18 cellular contexts compared by ENCODE assay signal in the genomic region with DNA sequence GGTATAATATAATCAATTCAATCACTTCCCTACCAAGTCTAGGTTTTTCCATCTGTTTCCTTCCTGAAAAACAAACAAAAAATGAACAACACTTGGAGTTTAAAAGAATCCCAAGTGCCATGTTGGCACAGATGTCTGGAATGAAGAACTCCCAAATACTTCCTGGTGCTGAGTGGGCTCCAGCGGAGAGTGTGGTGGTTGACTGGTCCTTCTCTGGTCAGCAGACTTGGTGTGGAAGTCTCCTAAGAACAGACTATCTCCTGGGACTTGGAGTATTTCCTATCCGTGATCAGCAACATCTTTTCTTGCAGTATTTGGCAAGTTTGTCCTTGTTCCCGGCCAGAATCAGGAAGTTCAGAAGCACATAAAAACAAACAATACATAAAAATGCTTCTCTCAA.
DNase-seq lines count a peak whose midpoint lies in the region; ATAC-seq and TF ChIP-seq lines count a peak whose summit lies in the region.
"Had no signal": no experiment of that assay in that cellular context is flagged by ENCODE, and none has a peak within 500 bp of the region (broad histone marks: within the 10 kb centered on the region; RNA-seq: fewer than 3 reads in every experiment).

No MANE protein-coding gene starts in this region.

- no peaks in the 10 kb centered on the region for H4K20me1 ChIP-seq in hepatocyte (ENCODE audit: insufficient read depth, poor library complexity, severe bottlenecking)

- H3K27ac ChIP-seq in adrenal gland (peak overlapping the region in 3 of 5 donors; percentile 19 to 79 (median 35)), heart left ventricle (peak overlapping the region; percentile 26 to 76 (median 63)), ovary (peak overlapping the region in 1 of 2 donors; percentile 26), upper lobe of right lung (peak overlapping the region; percentile 7), hepatocyte (no peak overlapping the region)
- H3K27ac ChIP-seq: SJCRH30 had no signal

- no peaks in the 10 kb centered on the region for H3K9me2 ChIP-seq in hepatocyte (replicated peaks; ENCODE audit: insufficient read depth)

- intact Hi-C loops in adrenal gland (cut with DNase I) (no loop called here), heart left ventricle (cut with DNase I) (no loop called here), ovary (cut with DNase I) (no loop called here), upper lobe of right lung (cut with DNase I) (no loop called here)

- H3K4me3 ChIP-seq in adrenal gland (no peak overlapping the region), heart left ventricle (no peak overlapping the region), ovary (no peak overlapping the region), upper lobe of right lung (no peak overlapping the region), hepatocyte (no peak overlapping the region)
- H3K4me3 ChIP-seq: SJCRH30, stomach had no signal

- H3K36me3 ChIP-seq in adrenal gland (replicated peaks in 1 of 2) = no peaks in the 10 kb centered on the region
- H3K36me3 ChIP-seq in heart left ventricle = no peaks in the 10 kb centered on the region
- no peaks in the 10 kb centered on the region for H3K36me3 ChIP-seq in ovary
- H3K36me3 ChIP-seq in upper lobe of right lung = no peaks in the 10 kb centered on the region
- no peaks in the 10 kb centered on the region for H3K36me3 ChIP-seq in hepatocyte (replicated peaks; ENCODE audit: insufficient read depth, low read depth)
- H3K36me3 ChIP-seq: SJCRH30, stomach had no signal

- peak; percentile 72 to 94 (median 88) for ATAC-seq in heart left ventricle
- peak; percentile 87 for ATAC-seq in upper lobe of right lung

- TF ChIP-seq CTCF in adrenal gland (IDR thresholded peaks at IDR 0.05) = no peak
- TF ChIP-seq CTCF in heart left ventricle (IDR thresholded peaks at IDR 0.05) = no peak
- no peak for TF ChIP-seq CTCF in ovary (IDR thresholded peaks at IDR 0.05)
- TF ChIP-seq CTCF in upper lobe of right lung (IDR thresholded peaks at IDR 0.05) = no peak
- TF ChIP-seq CTCF in hepatocyte (IDR thresholded peaks at IDR 0.05; ENCODE audit: poor library complexity) = no peak

- H3K4me1 ChIP-seq in adrenal gland (replicated peaks in 1 of 2) = peaks cover 0 to 5% of the 10 kb centered on the region in 2 donors
- H3K4me1 ChIP-seq in heart left ventricle = peaks cover 0 to 32% (median 19%) of the 10 kb centered on the region in 12 donors
- peaks cover 7% of the 10 kb centered on the region for H3K4me1 ChIP-seq in ovary (ENCODE audit: insufficient read depth)
- H3K4me1 ChIP-seq in upper lobe of right lung = peaks cover 13% of the 10 kb centered on the region
- H3K4me1 ChIP-seq in hepatocyte (ENCODE audit: insufficient read depth) = no peaks in the 10 kb centered on the region
- H3K4me1 ChIP-seq: SJCRH30 had no signal

- 33 to 41% (median 37%) methylated on average over 3 of the region's 3 CpGs for WGBS in adrenal gland, 4 donors
- 17 to 34% (median 32%) methylated on average over 3 of the region's 3 CpGs for WGBS in heart left ventricle, 4 donors
- WGBS in ovary, 3 donors = 13 to 15% (median 15%) methylated on average over 3 of the region's 3 CpGs
- WGBS in hepatocyte (ENCODE audit: low lambda C conversion rate, missing lambda C conversion rate) = 83% methylated on average over 3 of the region's 3 CpGs

- no peaks in the 10 kb centered on the region for H3K27me3 ChIP-seq in adrenal gland
- H3K27me3 ChIP-seq in heart left ventricle = no peaks in the 10 kb centered on the region
- H3K27me3 ChIP-seq in ovary = no peaks in the 10 kb centered on the region
- H3K27me3 ChIP-seq in upper lobe of right lung = no peaks in the 10 kb centered on the region
- no peaks in the 10 kb centered on the region for H3K27me3 ChIP-seq in hepatocyte
- H3K27me3 ChIP-seq: SJCRH30, stomach had no signal

- no peak for TF ChIP-seq EP300 in ovary (IDR thresholded peaks at IDR 0.05)

- TF ChIP-seq POLR2A in adrenal gland (IDR thresholded peaks at IDR 0.05) (no peak), heart left ventricle (IDR thresholded peaks at IDR 0.05) (no peak), ovary (IDR thresholded peaks at IDR 0.05) (no peak)

- no peak overlapping the region for H2AFZ ChIP-seq in hepatocyte

- peak in 3 of 7 donors; percentile 19 to 60 (median 35) for DNase-seq in adrenal gland
- DNase-seq in heart left ventricle = peak; percentile 32 to 67 (median 40)
- peak in 3 of 5 donors; percentile 25 to 53 (median 35) for DNase-seq in ovary
- no peak for DNase-seq in upper lobe of right lung
- no peak for DNase-seq in LoVo (ENCODE audit: low spot score)
- no peak for DNase-seq in DMS53 treated with DMSO at 0.1 percent for 48 hours (lab: John Stamatoyannopoulos, UW; ENCODE audit: unreplicated experiment)
- no peak for DNase-seq in hepatocyte (ENCODE audit: low spot score)
- no peak for DNase-seq in NCI-H2107 (lab: John Stamatoyannopoulos, UW)
- DNase-seq: activated CD4-positive, alpha-beta T cell treated with anti-CD3 and anti-CD28 coated beads, Interleukin-2, amount 10 ng/mL, durations not matched to agents 7 days and 5 days; C1 segment of cervical spinal cord; DMS79 treated with DMSO at 0.1 percent for 48 hours; effector memory CD4-positive, alpha-beta T cell; immature natural killer cell; NCI-H1105 treated with DMSO at 0.1 percent for 48 hours; nucleus accumbens; SJCRH30; stomach; T-helper 9 cell had no signal

- no peak overlapping the region for H3K4me2 ChIP-seq in hepatocyte

- no peaks in the 10 kb centered on the region for H3K79me2 ChIP-seq in hepatocyte

- H3K9me3 ChIP-seq in adrenal gland (replicated peaks in 1 of 3) (no peaks in the 10 kb centered on the region), heart left ventricle (peaks cover 0 to 14% (median 0%) of the 10 kb centered on the region in 12 donors), ovary (no peaks in the 10 kb centered on the region), upper lobe of right lung (no peaks in the 10 kb centered on the region), hepatocyte (ENCODE audit: low read depth) (no peaks in the 10 kb centered on the region)
- H3K9me3 ChIP-seq: SJCRH30 had no signal

Comparison
In these comparisons a context has a peak if more than half of its experiments do, and no peak if none do; other contexts are left out.
1. DNase-seq: peak in heart left ventricle (5 of 5) and ovary (3 of 5); none in upper lobe of right lung (single experiment), LoVo (single experiment), DMS53 treated with DMSO at 0.1 percent for 48 hours (single experiment), hepatocyte (single experiment) and NCI-H2107 (single experiment).